ENCODE assay signal across 12 cellular contexts in genomic region chr12:69527506-69528272, GRCh38. TPM values are rescaled to one million over a fixed set of nuclear protein-coding genes. Genes with fewer than 3 reads are reported as not detected.
DNase-seq lines count a peak whose midpoint lies in the region; ATAC-seq and TF ChIP-seq lines count a peak whose summit lies in the region.
"Had no signal": no experiment of that assay in that cellular context is flagged by ENCODE, and none has a peak within 500 bp of the region (broad histone marks: within the 10 kb centered on the region; RNA-seq: fewer than 3 reads in every experiment).

No MANE protein-coding gene starts in this region.

- no peak for DNase-seq in left ventricle myocardium superior
- DNase-seq in cardiac septum (ENCODE audit: low spot score): no peak
- DNase-seq in astrocyte of the spinal cord (ENCODE audit: low read depth, low spot score): peak; percentile 87
- DNase-seq in kidney glomerular epithelial cell (lab: John Stamatoyannopoulos, UW): peak; percentile 82
- DNase-seq in NCI-H2081 (lab: John Stamatoyannopoulos, UW): no peak
- DNase-seq in stimulated activated CD4-positive, alpha-beta T cell treated with anti-CD3 and anti-CD28 coated beads, Interleukin-1b, Interleukin-23, amount 100 ng/mL, for 48 hours: no peak
- no peak for DNase-seq in DMS153 treated with DMSO at 0.1 percent for 48 hours (lab: John Stamatoyannopoulos, UW; ENCODE audit: unreplicated experiment)
- no peak for DNase-seq in NCI-H510A (lab: John Stamatoyannopoulos, UW)
- DNase-seq: amygdala; NK-92 treated with Interleukin-12 subunit alpha and Interleukin-12 subunit beta, amount 100 ng/mL, for 24 hours; pancreas had no signal

- intact Hi-C loops in left ventricle myocardium superior (cut with micrococcal nuclease) (no loop called here), cardiac septum (cut with DNase I) (no loop called here)

- ATAC-seq in left ventricle myocardium superior: peak; percentile 21

- in situ Hi-C loops in astrocyte of the spinal cord (cut with HindIII; ENCODE audit: low sequenced_read_pairs): no loop called here

- H3K4me3 ChIP-seq in astrocyte of the spinal cord (ENCODE audit: low read depth, low read length): no peak overlapping the region
- H3K4me3 ChIP-seq: BLaER1, pancreas had no signal

- TF ChIP-seq CTCF in astrocyte of the spinal cord (IDR thresholded peaks at IDR 0.05; ENCODE audit: low read depth, low read length): no peak

RNA-seq across cellular contexts. Expression of gene FRS2, which starts 57.5 kb away (rescaled TPM):
- total RNA-seq in left ventricle myocardium superior: 25.2 TPM
- total RNA-seq in cardiac septum: 22.6 TPM

RNA-seq across cellular contexts. Expression of gene CCT2, which starts 57.6 kb away (rescaled TPM):
- 89.1 TPM for total RNA-seq in left ventricle myocardium superior
- 86.1 TPM for total RNA-seq in cardiac septum

Comparison
In these comparisons a context has a peak if more than half of its experiments do, and no peak if none do; other contexts are left out.
1. DNase-seq: peak in astrocyte of the spinal cord (single experiment) and kidney glomerular epithelial cell (single experiment); none in left ventricle myocardium superior (single experiment), cardiac septum (single experiment), NCI-H2081 (0 of 2), stimulated activated CD4-positive, alpha-beta T cell treated with anti-CD3 and anti-CD28 coated beads, Interleukin-1b, Interleukin-23, amount 100 ng/mL, for 48 hours (single experiment), DMS153 treated with DMSO at 0.1 percent for 48 hours (single experiment) and NCI-H510A (single experiment).